In genomic region chr3:128051837-128052766, GRCh38 we compare ENCODE assay signal across 8 cellular contexts. TPM values are rescaled to one million over a fixed set of nuclear protein-coding genes. Genes with fewer than 3 reads are reported as not detected.
DNase-seq lines count a peak whose midpoint lies in the region; ATAC-seq and TF ChIP-seq lines count a peak whose summit lies in the region.

TSS of gene SEC61A1 (plus strand) at chr3:128052437. CDS start at chr3:128052553, 116 bp downstream.

- H3K27ac ChIP-seq in RWPE1: peak within 1 kb of the TSS; percentile 87

- DNase-seq in EH (ENCODE audit: low read depth) (peak; percentile 95), H4 (ENCODE audit: low spot score) (peak; percentile 89), LoVo (ENCODE audit: low spot score) (peak; percentile 94), RWPE1 (ENCODE audit: low spot score) (peak; percentile 97), fibroblast of mammary gland (ENCODE audit: low read depth) (peak; percentile 89), natural killer cell (peak; percentile 94)
- peak; percentile 88 to 95 (median 92) for DNase-seq in stimulated activated naive CD4-positive, alpha-beta T cell (lab: John Stamatoyannopoulos, UW)

- H3K4me3 ChIP-seq in fibroblast of mammary gland (ENCODE audit: control insufficient read depth, low read depth, low read length): peak within 1 kb of the TSS; percentile 94

- H3K27me3 Mint-ChIP-seq in activated T-helper 17 cell treated with anti-CD3 and anti-CD28 coated beads, Interleukin-2, amount 50 U/mL, for 72 hours: no peaks in the 10 kb centered on the region
- peaks cover under 1 to 3% of the 10 kb centered on the region in 2 donors for H3K27me3 Mint-ChIP-seq in natural killer cell (ENCODE audit: low read depth in 2 of 2)

- no peaks in the 10 kb centered on the region for H3K9me3 Mint-ChIP-seq in activated T-helper 17 cell treated with anti-CD3 and anti-CD28 coated beads, Interleukin-2, amount 50 U/mL, for 72 hours
- H3K9me3 Mint-ChIP-seq in natural killer cell: no peaks in the 10 kb centered on the region

- peak; percentile 94 for ATAC-seq in activated T-helper 17 cell treated with anti-CD3 and anti-CD28 coated beads, Interleukin-2, amount 50 U/mL, for 72 hours (replicated peaks)
- ATAC-seq in natural killer cell: peak; percentile 93 to 99 (median 94)

- POLR2A ChIA-PET in RWPE1 (lab: Yijun Ruan, JAX; ENCODE audit: low non-redundant PET): no interaction called here

- CTCF ChIA-PET in RWPE1 (lab: Yijun Ruan, JAX): interaction anchor here (0.6 kb wide), 1 partner anchor 22 kb away, joined by 4 read pairs; no protein-coding TSS in a partner anchor

- TF ChIP-seq CTCF in RWPE1 (conservative IDR thresholded peaks at IDR 0.05; ENCODE audit: low read depth): no peak
- no peak for TF ChIP-seq CTCF in fibroblast of mammary gland (conservative IDR thresholded peaks at IDR 0.05; ENCODE audit: control insufficient read depth, insufficient read depth, low read depth, low read length)
- TF ChIP-seq CTCF in natural killer cell (IDR thresholded peaks at IDR 0.05): no peak

- intact Hi-C loops in natural killer cell (cut with micrococcal nuclease): loop anchor here (5.0 kb wide), 1 partner anchor 100 kb away; the partner anchor contains the start of gene EEFSEC

- H3K4me1 Mint-ChIP-seq in activated T-helper 17 cell treated with anti-CD3 and anti-CD28 coated beads, Interleukin-2, amount 50 U/mL, for 72 hours: peaks cover 35% of the 10 kb centered on the region
- peaks cover 45 to 48% of the 10 kb centered on the region in 2 donors for H3K4me1 Mint-ChIP-seq in natural killer cell

- peak within 1 kb of the TSS; percentile 98 for H3K27ac Mint-ChIP-seq in activated T-helper 17 cell treated with anti-CD3 and anti-CD28 coated beads, Interleukin-2, amount 50 U/mL, for 72 hours
- H3K27ac Mint-ChIP-seq in natural killer cell: peak within 1 kb of the TSS; percentile 93 to 96

- H3K36me3 Mint-ChIP-seq in activated T-helper 17 cell treated with anti-CD3 and anti-CD28 coated beads, Interleukin-2, amount 50 U/mL, for 72 hours (ENCODE audit: low read depth): peaks cover 47% of the 10 kb centered on the region
- H3K36me3 Mint-ChIP-seq in natural killer cell: no peaks in the 10 kb centered on the region

- H3K4me3 Mint-ChIP-seq in activated T-helper 17 cell treated with anti-CD3 and anti-CD28 coated beads, Interleukin-2, amount 50 U/mL, for 72 hours: peak within 1 kb of the TSS; percentile 97
- H3K4me3 Mint-ChIP-seq in natural killer cell: peak within 1 kb of the TSS; percentile 98

RNA-seq across cellular contexts. Expression of gene SEC61A1, which starts in this region (rescaled TPM):
- total RNA-seq in H4 (2014; rRNA removed; shearing (Covaris generic)): 314 and 320 TPM in 2 replicates
- 100 to 1,000 TPM; 134 to 189 TPM for total RNA-seq in activated T-helper 17 cell treated with anti-CD3 and anti-CD28 coated beads, Interleukin-2, amount 50 U/mL, for 72 hours
- total RNA-seq in natural killer cell: 100 to 1,000 TPM; 143 to 172 (median 148) TPM

Comparison
In these comparisons a context has a peak if more than half of its experiments do, and no peak if none do; other contexts are left out.
1. Peak in every context shown above with its lines: DNase-seq, ATAC-seq, H3K4me3 ChIP-seq and H3K27ac ChIP-seq.